ENCODE assay signal across 9 cellular contexts in the genomic region with DNA sequence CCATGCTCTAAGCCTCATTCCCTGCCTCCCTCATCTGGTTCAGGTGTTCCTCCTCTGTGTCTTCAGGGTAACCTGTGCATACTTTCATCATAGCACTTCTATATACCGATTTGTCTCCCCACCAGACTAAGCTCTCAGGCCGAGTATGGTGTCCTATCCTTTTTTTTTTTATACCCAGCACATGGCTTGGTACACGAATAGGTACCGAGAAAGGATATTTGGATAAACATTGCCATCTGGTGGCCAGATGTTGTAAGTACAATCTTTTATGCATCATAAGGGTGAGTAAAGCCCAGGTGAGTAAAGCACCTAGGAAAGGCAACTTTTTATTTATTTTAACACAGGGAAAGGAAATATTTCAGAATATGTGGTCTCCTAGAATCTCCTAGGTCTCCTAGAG.
DNase-seq lines count a peak whose midpoint lies in the region; ATAC-seq, FAIRE-seq and TF ChIP-seq lines count a peak whose summit lies in the region.
"Had no signal": no experiment of that assay in that cellular context is flagged by ENCODE, and none has a peak within 500 bp of the region (broad histone marks: within the 10 kb centered on the region; RNA-seq: fewer than 3 reads in every experiment).

No MANE protein-coding gene starts in this region.

- FAIRE-seq in GM12878 (lab: Jason Lieb, UNC) (no peak), urothelium cell line (lab: Jason Lieb, UNC) (no peak)

- no peak overlapping the region for H3K27ac Mint-ChIP-seq in CD14-positive monocyte

- RAD21 ChIA-PET in GM12878 (lab: Charles Lee; ENCODE audit: unreplicated experiment): interaction anchor here (1.2 kb wide), 1 partner anchor 236 kb away, joined by 4 read pairs; no protein-coding TSS in a partner anchor

- H3K27ac ChIP-seq in GM12878 (ENCODE audit: control insufficient read depth, insufficient read depth): no peak overlapping the region
- H3K27ac ChIP-seq: SJSA1 had no signal

- TF ChIP-seq CTCF in CD14-positive monocyte (IDR thresholded peaks at IDR 0.05) (peak; percentile 57), GM12873 (IDR thresholded peaks at IDR 0.05; ENCODE audit: insufficient read depth, low read depth, low read length, missing control alignments) (peak; percentile 58), GM12878 (IDR thresholded peaks at IDR 0.05 in 2 of 3, conservative IDR thresholded peaks at IDR 0.05 in 1 of 3; ENCODE audit: control insufficient read depth in 2 of 3, extremely low read depth in 1 of 3, insufficient read depth in 1 of 3, low read depth in 3 of 3, low read length in 3 of 3) (peak; percentile 47 to 63 (median 54))

- H3K4me3 Mint-ChIP-seq in CD14-positive monocyte: no peak overlapping the region

- H3K4me2 ChIP-seq in GM12878 (ENCODE audit: control insufficient read depth, insufficient read depth): no peak overlapping the region

- no peaks in the 10 kb centered on the region for H3K4me1 Mint-ChIP-seq in CD14-positive monocyte

- peaks cover 0 to 7% (median 1%) of the 10 kb centered on the region in 7 donors for H3K9me3 Mint-ChIP-seq in CD14-positive monocyte

- no peaks in the 10 kb centered on the region for H3K27me3 ChIP-seq in GM12878 (replicated peaks in 1 of 2; ENCODE audit: control insufficient read depth in 2 of 2, insufficient read depth in 2 of 2, low read length in 1 of 2)
- H3K27me3 ChIP-seq: SJSA1 had no signal

- peaks cover 4% of the 10 kb centered on the region for H3K9me3 ChIP-seq in GM12878 (replicated peaks; ENCODE audit: control insufficient read depth, insufficient read depth, low read length)
- H3K9me3 ChIP-seq: SJSA1 had no signal

- H3K4me1 ChIP-seq in GM12878 (ENCODE audit: control insufficient read depth, insufficient read depth, low read length): no peaks in the 10 kb centered on the region
- H3K4me1 ChIP-seq: SJSA1 had no signal

- WGBS in GM12878 (ENCODE audit: insufficient coverage, insufficient replicate concordance, low lambda C conversion rate, missing lambda C conversion rate): 36% methylated on average over 4 of the region's 4 CpGs

- no peak overlapping the region for H2AFZ ChIP-seq in GM12878 (ENCODE audit: control insufficient read depth, low read depth, low read length)

- CTCF ChIA-PET in GM12878 (lab: Yijun Ruan, JAX): interaction anchor here (0.5 to 2.1 kb wide), 11 partner anchors 15 to 1020 kb away, joined by 3 to 5 read pairs (median 4); no protein-coding TSS in a partner anchor

- SMC1A ChIA-PET in GM12878 (lab: Charles Lee; ENCODE audit: uncharacterized antibody, unreplicated experiment): interaction anchor here (0.7 kb wide), 2 partner anchors 221 to 351 kb away, joined by 3 read pairs; no protein-coding TSS in a partner anchor

- intact Hi-C loops in CD14-positive monocyte (cut with micrococcal nuclease) (loop anchor here (10.0 kb wide), 2 partner anchors 999 to 1409 kb away; no protein-coding TSS in a partner anchor), GM12878 (cut with micrococcal nuclease; ENCODE audit: unreplicated experiment) (loop anchor here (2.0 to 10.0 kb wide), 4 partner anchors 235 to 1412 kb away; no protein-coding TSS in a partner anchor)

- no peaks in the 10 kb centered on the region for H3K36me3 Mint-ChIP-seq in CD14-positive monocyte

- no peak for TF ChIP-seq POLR2A in GM12878 (IDR thresholded peaks at IDR 0.05; ENCODE audit: low read depth, low read length)

- no peaks in the 10 kb centered on the region for H3K79me2 ChIP-seq in GM12878 (ENCODE audit: control insufficient read depth, insufficient read depth, low read length)

- no TSS peak for BruUV-seq in GM12878 (replicated peaks; lab: Mats Ljungman, UMichigan)

- peak; percentile 68 for TF ChIP-seq RAD21 in GM12878 (IDR thresholded peaks at IDR 0.05; ENCODE audit: insufficient read depth, low read depth, low read length)

- H3K36me3 ChIP-seq in GM12878 (ENCODE audit: control insufficient read depth in 2 of 2, insufficient read depth in 2 of 2, low read length in 1 of 2): no peaks in the 10 kb centered on the region
- H3K36me3 ChIP-seq: SJSA1 had no signal

- no peaks in the 10 kb centered on the region for H4K20me1 ChIP-seq in GM12878 (ENCODE audit: control insufficient read depth, insufficient read depth)

- H3K9ac ChIP-seq in GM12878 (ENCODE audit: control insufficient read depth, insufficient read depth, low read length): no peak overlapping the region

- TF ChIP-seq EP300 in GM12878 (IDR thresholded peaks at IDR 0.05; ENCODE audit: borderline replicate concordance in 1 of 2, control insufficient read depth in 1 of 2, low read depth in 2 of 2, low read length in 2 of 2): no peak

- peaks cover 1 to 9% (median 4%) of the 10 kb centered on the region in 3 donors for H3K27me3 Mint-ChIP-seq in CD14-positive monocyte (ENCODE audit: low read depth in 3 of 3)

- DNase-seq in CD14-positive monocyte (ENCODE audit: low spot score): no peak
- DNase-seq in NCI-H82 treated with DMSO at 0.1 percent for 48 hours (lab: John Stamatoyannopoulos, UW; ENCODE audit: unreplicated experiment): peak; percentile 29
- DNase-seq in GM12878 (ENCODE audit: low read depth, low spot score): peak; percentile 20
- DNase-seq in kidney tubule cell (ENCODE audit: low spot score): peak; percentile 72
- peak; percentile 15 for DNase-seq in urothelium cell line (ENCODE audit: low spot score)
- DNase-seq in amygdala (lab: John Stamatoyannopoulos, UW): no peak

- no peak overlapping the region for H3K4me3 ChIP-seq in GM12878
- H3K4me3 ChIP-seq: SJSA1 had no signal

- ATAC-seq in HG03135 (IDR thresholded peaks at IDR 0.05; ENCODE audit: unreplicated experiment) (peak; percentile 67), GM12878 (peak; percentile 87)

- POLR2A ChIA-PET in GM12878 (lab: Charles Lee): no interaction called here

- in situ Hi-C loops in GM12878 (cut with MboI): loop anchor here (10.0 to 25.0 kb wide), 2 partner anchors 229 to 1407 kb away; no protein-coding TSS in a partner anchor

TF ChIP-seq in GM12878, 131 proteins besides CTCF, POLR2A, EP300 and RAD21:
- TF ChIP-seq RCOR1 (conservative IDR thresholded peaks at IDR 0.05; ENCODE audit: low read depth, low read length) (no peak), SMC3 (IDR thresholded peaks at IDR 0.05; ENCODE audit: borderline replicate concordance, low read length) (peak; percentile 54; the same call in 1 of the 2 replicates), CBX5 (IDR thresholded peaks at IDR 0.05; ENCODE audit: low read depth) (peak; percentile 97)

Comparison
In these comparisons a context has a peak if more than half of its experiments do, and no peak if none do; other contexts are left out.
1. DNase-seq: peak in NCI-H82 treated with DMSO at 0.1 percent for 48 hours (single experiment), GM12878 (single experiment), kidney tubule cell (single experiment) and urothelium cell line (single experiment); none in CD14-positive monocyte (single experiment) and amygdala (0 of 56).
2. Peak in every context shown above with its lines, with median percentiles within 50 percentile points of each other: CTCF ChIP-seq.